Comparison of ENCODE assay signal across 22 cellular contexts in the genomic region with DNA sequence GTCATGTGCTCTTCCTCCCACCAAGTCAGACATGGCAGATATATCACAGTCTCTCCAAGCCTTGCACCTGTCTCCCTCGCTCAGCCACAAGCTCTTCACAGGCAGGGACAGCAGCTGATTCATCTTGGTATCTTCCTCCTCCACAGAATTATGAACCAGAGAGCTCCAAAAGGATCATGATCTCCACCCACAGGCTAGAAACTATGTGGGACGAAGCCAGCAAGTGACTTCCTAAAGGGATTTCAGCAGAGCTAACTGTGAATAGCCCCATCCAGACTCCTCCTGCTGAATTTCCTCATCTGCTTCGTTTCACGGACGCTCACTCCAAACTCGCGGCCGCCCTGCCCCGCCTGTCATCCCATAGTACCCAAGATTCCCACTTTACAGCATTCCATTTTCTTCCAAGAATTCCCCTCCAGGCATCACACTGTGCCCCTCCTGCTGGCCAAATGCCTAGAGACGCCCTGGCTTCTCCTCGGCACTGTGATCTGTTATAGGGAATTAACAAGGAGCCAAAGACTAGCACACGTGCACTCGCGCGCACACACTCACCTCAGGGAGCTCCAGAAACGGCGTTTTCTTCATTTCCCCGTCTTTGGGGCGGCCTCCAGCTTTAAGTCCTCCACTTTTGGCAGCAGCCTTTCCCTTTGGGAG. TPM values are rescaled to one million over a fixed set of nuclear protein-coding genes. Genes with fewer than 3 reads are reported as not detected.
DNase-seq lines count a peak whose midpoint lies in the region; ATAC-seq and TF ChIP-seq lines count a peak whose summit lies in the region.
"Had no signal": no experiment of that assay in that cellular context is flagged by ENCODE, and none has a peak within 500 bp of the region (broad histone marks: within the 10 kb centered on the region; RNA-seq: fewer than 3 reads in every experiment).

No MANE protein-coding gene starts in this region.

- 55 to 68% (median 63%) methylated on average over 19 of the region's 19 CpGs for WGBS in spleen, 5 donors

- H3K27me3 ChIP-seq in lower lobe of right lung (ENCODE audit: low read depth) (peaks cover 16% of the 10 kb centered on the region), spleen (replicated peaks in 1 of 7) (peaks cover 0 to 3% (median 0%) of the 10 kb centered on the region in 7 donors)
- H3K27me3 ChIP-seq: adrenal gland, uterus had no signal

- TF ChIP-seq POLR2A in spleen (IDR thresholded peaks at IDR 0.05), result no peak

- H3K27ac ChIP-seq in coronary artery (no peak overlapping the region), lower lobe of right lung (no peak overlapping the region), spleen (peak overlapping the region in 6 of 8 donors; percentile 24 to 80 (median 53))
- H3K27ac ChIP-seq: adrenal gland, epithelial cell of prostate, stomach, uterus had no signal

- TF ChIP-seq CTCF in coronary artery (IDR thresholded peaks at IDR 0.05) (no peak), lower lobe of right lung (IDR thresholded peaks at IDR 0.05) (no peak), spleen (IDR thresholded peaks at IDR 0.05 in 8 of 11, conservative IDR thresholded peaks at IDR 0.05 in 3 of 11) (no peak)

- DNase-seq in activated CD8-positive, alpha-beta memory T cell treated with anti-CD3 and anti-CD28 coated beads for 24 hours, result peak; percentile 13
- no peak for DNase-seq in activated CD8-positive, alpha-beta memory T cell treated with anti-CD3 and anti-CD28 coated beads, Interleukin-2, amount 50 U/mL, for 48 hours
- peak; percentile 50 for DNase-seq in coronary artery (ENCODE audit: low spot score)
- DNase-seq in lower lobe of right lung, result no peak
- DNase-seq in spleen, result no peak
- DNase-seq: activated CD4-positive, alpha-beta memory T cell treated with anti-CD3 and anti-CD28 coated beads, Interleukin-2, amount 10 ng/mL, durations not matched to agents 7 days and 5 days; adrenal gland; CD8-positive, alpha-beta memory T cell; cerebellar nuclear complex; GDM1; glutamatergic neuron; NCI-H446; PC-3; stomach; uterus had no signal

- intact Hi-C loops in lower lobe of right lung (cut with DNase I) (no loop called here), spleen (cut with DNase I; ENCODE audit: low total_unique reads) (no loop called here)

- no peak overlapping the region for H3K4me3 ChIP-seq in coronary artery
- no peak overlapping the region for H3K4me3 ChIP-seq in lower lobe of right lung
- peak overlapping the region in 3 of 8 donors; percentile 10 to 54 (median 23) for H3K4me3 ChIP-seq in spleen
- H3K4me3 ChIP-seq: adrenal gland, stomach, uterus had no signal

- peak; percentile 13 to 43 for ATAC-seq in lower lobe of right lung
- no peak for ATAC-seq in HG03097 (IDR thresholded peaks at IDR 0.05; ENCODE audit: low FRiP score, unreplicated experiment)
- no peak for ATAC-seq in GM21423 (IDR thresholded peaks at IDR 0.05; ENCODE audit: unreplicated experiment)
- ATAC-seq in GM19395 (IDR thresholded peaks at IDR 0.05; ENCODE audit: unreplicated experiment), result no peak
- ATAC-seq: PC-3 had no signal

- H3K4me1 ChIP-seq in lower lobe of right lung, result no peaks in the 10 kb centered on the region
- peaks cover 0 to 14% (median 3%) of the 10 kb centered on the region in 6 donors for H3K4me1 ChIP-seq in spleen
- H3K4me1 ChIP-seq: adrenal gland, uterus had no signal

- no peaks in the 10 kb centered on the region for H3K9me3 ChIP-seq in lower lobe of right lung
- H3K9me3 ChIP-seq in spleen, result no peaks in the 10 kb centered on the region
- H3K9me3 ChIP-seq: adrenal gland, stomach, uterus had no signal

- H3K36me3 ChIP-seq in lower lobe of right lung, result no peaks in the 10 kb centered on the region
- H3K36me3 ChIP-seq in spleen, result no peaks in the 10 kb centered on the region
- H3K36me3 ChIP-seq: adrenal gland, stomach, uterus had no signal

RNA-seq across cellular contexts. Expression of a gene that starts 35.7 kb away (rescaled TPM):
- not detected for total RNA-seq in lower lobe of right lung
- not detected for total RNA-seq in spleen
- under 1 TPM in 1 of 3 donors, not detected in 2; 0.15 TPM for polyA plus RNA-seq in spleen
- total RNA-seq: A673; activated CD4-positive, alpha-beta memory T cell treated with anti-CD3 and anti-CD28 coated beads, Interleukin-2, amount 10 ng/mL, durations not matched to agents 7 days and 5 days; adrenal gland; CD8-positive, alpha-beta memory T cell; mononuclear cell; omental fat pad; PC-3; stomach; uterus had no signal
- polyA plus RNA-seq: adrenal gland; CD8-positive, alpha-beta memory T cell had no signal

Comparison
In these comparisons a context has a peak if more than half of its experiments do, and no peak if none do; other contexts are left out.
1. DNase-seq: peak in activated CD8-positive, alpha-beta memory T cell treated with anti-CD3 and anti-CD28 coated beads for 24 hours (single experiment) and coronary artery (single experiment); none in activated CD8-positive, alpha-beta memory T cell treated with anti-CD3 and anti-CD28 coated beads, Interleukin-2, amount 50 U/mL, for 48 hours (single experiment), lower lobe of right lung (single experiment) and spleen (single experiment).
2. H3K27ac ChIP-seq: peak in spleen (6 of 8); none in coronary artery (0 of 2) and lower lobe of right lung (single experiment).
3. ATAC-seq: peak in lower lobe of right lung (2 of 2); none in HG03097 (single experiment), GM21423 (single experiment) and GM19395 (single experiment).